In genomic region chr4:102501176-102501634, GRCh38 we compare ENCODE assay signal across 8 cellular contexts. TPM values are rescaled to one million over a fixed set of nuclear protein-coding genes. Genes with fewer than 3 reads are reported as not detected.
DNase-seq lines count a peak whose midpoint lies in the region; ATAC-seq lines count a peak whose summit lies in the region.

Gene NFKB1, plus strand, starts transcription at chr4:102501359. Its CDS starts 24,160 bp downstream, at chr4:102525519.

- ATAC-seq in HG02840 (IDR thresholded peaks at IDR 0.05; ENCODE audit: low FRiP score, unreplicated experiment), result peak; percentile 62
- ATAC-seq in memory B cell (ENCODE audit: low read depth), result peak; percentile 71

- H3K36me3 Mint-ChIP-seq in activated CD4-positive, alpha-beta memory T cell treated with anti-CD3 and anti-CD28 coated beads, Interleukin-2, amount 10 ng/mL, durations not matched to agents 7 days and 5 days (ENCODE audit: low read depth), result peaks cover 21% of the 10 kb centered on the region
- H3K36me3 Mint-ChIP-seq in memory B cell, result no peaks in the 10 kb centered on the region

- DNase-seq in NCI-H2196 (lab: John Stamatoyannopoulos, UW; ENCODE audit: unreplicated experiment) (peak; percentile 13), NCI-H2196 treated with DMSO at 0.1 percent for 48 hours (lab: John Stamatoyannopoulos, UW; ENCODE audit: unreplicated experiment) (no peak), NCI-H2171 treated with DMSO at 0.1 percent for 48 hours (lab: John Stamatoyannopoulos, UW) (peak; percentile 19), memory B cell (ENCODE audit: low spot score in 2 of 2) (peak; percentile 80 to 85)
- DNase-seq in activated CD4-positive, alpha-beta memory T cell treated with anti-CD3 and anti-CD28 coated beads, Interleukin-2, amount 10 ng/mL, durations not matched to agents 7 days and 5 days, result peak; percentile 78
- peak; percentile 81 for DNase-seq in stimulated activated CD8-positive, alpha-beta memory T cell treated with anti-CD3 and anti-CD28 coated beads, Interleukin-12 subunit alpha, Interleukin-12 subunit beta, amount 100 ng/mL, for 4 hours (ENCODE audit: low read depth)

- H3K27me3 Mint-ChIP-seq in activated CD4-positive, alpha-beta memory T cell treated with anti-CD3 and anti-CD28 coated beads, Interleukin-2, amount 10 ng/mL, durations not matched to agents 7 days and 5 days, result peaks cover 3% of the 10 kb centered on the region
- no peaks in the 10 kb centered on the region for H3K27me3 Mint-ChIP-seq in memory B cell

- 0% methylated on average over 60 of the region's 60 CpGs for WGBS in ectodermal cell, 2 experiments

- no peaks in the 10 kb centered on the region for H3K4me1 ChIP-seq in ectodermal cell (ENCODE audit: control insufficient read depth, insufficient read depth, low read length)

- H3K4me3 ChIP-seq in ectodermal cell (ENCODE audit: insufficient read depth, low read depth, low read length), result peak within 1 kb of the TSS; percentile 73

- peak within 1 kb of the TSS; percentile 89 for H3K4me3 Mint-ChIP-seq in activated CD4-positive, alpha-beta memory T cell treated with anti-CD3 and anti-CD28 coated beads, Interleukin-2, amount 10 ng/mL, durations not matched to agents 7 days and 5 days
- peak within 1 kb of the TSS; percentile 99 for H3K4me3 Mint-ChIP-seq in memory B cell

- CTCF ChIA-PET in activated CD4-positive, alpha-beta memory T cell treated with anti-CD3 and anti-CD28 coated beads, Interleukin-2, amount 10 ng/mL, durations not matched to agents 7 days and 5 days (lab: Charles Lee), result interaction anchor here (0.8 to 2.1 kb wide), 6 partner anchors 27 to 291 kb away, joined by 3 to 15 read pairs (median 4); no protein-coding TSS in a partner anchor

- H3K36me3 ChIP-seq in ectodermal cell (ENCODE audit: control insufficient read depth, insufficient read depth, low read length), result no peaks in the 10 kb centered on the region

- POLR2A ChIA-PET in activated CD4-positive, alpha-beta memory T cell treated with anti-CD3 and anti-CD28 coated beads, Interleukin-2, amount 10 ng/mL, durations not matched to agents 7 days and 5 days (lab: Charles Lee), result interaction anchor here (0.9 to 5.5 kb wide), 22 partner anchors 8 to 367 kb away, joined by 3 to 43 read pairs (median 7); partner anchors contain the start of genes CISD2, SLC39A8 and UBE2D3

- H3K9me3 ChIP-seq in ectodermal cell (ENCODE audit: control insufficient read depth, low read length), result no peaks in the 10 kb centered on the region

- H3K4me1 Mint-ChIP-seq in activated CD4-positive, alpha-beta memory T cell treated with anti-CD3 and anti-CD28 coated beads, Interleukin-2, amount 10 ng/mL, durations not matched to agents 7 days and 5 days, result peaks cover 26% of the 10 kb centered on the region
- peaks cover 23% of the 10 kb centered on the region for H3K4me1 Mint-ChIP-seq in memory B cell

- H3K27ac Mint-ChIP-seq in activated CD4-positive, alpha-beta memory T cell treated with anti-CD3 and anti-CD28 coated beads, Interleukin-2, amount 10 ng/mL, durations not matched to agents 7 days and 5 days, result peak within 1 kb of the TSS; percentile 87
- H3K27ac Mint-ChIP-seq in memory B cell, result peak within 1 kb of the TSS; percentile 99

- no peaks in the 10 kb centered on the region for H3K9me3 Mint-ChIP-seq in activated CD4-positive, alpha-beta memory T cell treated with anti-CD3 and anti-CD28 coated beads, Interleukin-2, amount 10 ng/mL, durations not matched to agents 7 days and 5 days
- H3K9me3 Mint-ChIP-seq in memory B cell, result no peaks in the 10 kb centered on the region

- peak within 1 kb of the TSS; percentile 64 for H3K27ac ChIP-seq in ectodermal cell (ENCODE audit: insufficient read depth, low read depth, low read length, poor library complexity, severe bottlenecking)

- peaks cover 14% of the 10 kb centered on the region for H3K27me3 ChIP-seq in ectodermal cell (ENCODE audit: control insufficient read depth, insufficient read depth, low read length, poor library complexity, severe bottlenecking)

RNA-seq across cellular contexts. Expression of gene NFKB1, which starts in this region (rescaled TPM):
- total RNA-seq in activated CD4-positive, alpha-beta memory T cell treated with anti-CD3 and anti-CD28 coated beads, Interleukin-2, amount 10 ng/mL, durations not matched to agents 7 days and 5 days, result 10 to 100 TPM; 84.7 to 88.1 TPM
- polyA plus RNA-seq in ectodermal cell (2013, experiment 1 of 4), result 7.8 TPM
- 4.9 TPM for polyA plus RNA-seq in ectodermal cell (2013, experiment 2 of 4)
- polyA plus RNA-seq in ectodermal cell (2013, experiment 3 of 4), result 5.0 TPM
- 6.1 TPM for polyA plus RNA-seq in ectodermal cell (2013, experiment 4 of 4)
